Comparison of ENCODE assay signal across 29 cellular contexts in the genomic region with DNA sequence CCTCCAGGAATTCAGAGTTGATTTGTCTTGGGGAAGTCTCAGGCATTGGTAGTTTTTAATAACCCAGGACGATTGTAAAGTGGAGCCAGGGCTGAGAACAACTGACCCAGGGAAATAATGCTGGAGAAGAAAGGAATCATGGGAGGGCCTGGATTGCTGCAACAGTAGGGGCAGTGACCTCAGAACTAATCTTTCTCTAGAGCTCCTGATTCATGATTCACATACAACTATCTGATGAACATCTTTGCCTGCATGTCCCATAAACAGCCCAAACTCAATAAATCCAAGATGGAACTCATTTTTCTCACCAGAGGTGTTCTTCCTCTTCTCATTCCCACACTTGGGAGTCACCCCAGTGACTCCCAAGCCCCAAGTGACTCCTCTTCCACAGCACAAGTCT. TPM values are rescaled to one million over a fixed set of nuclear protein-coding genes. Genes with fewer than 3 reads are reported as not detected.
"Had no signal": no experiment of that assay in that cellular context is flagged by ENCODE, and none has a peak within 500 bp of the region (broad histone marks: within the 10 kb centered on the region; RNA-seq: fewer than 3 reads in every experiment).

No MANE protein-coding gene starts in this region.

- FAIRE-seq: colon had no signal

- H3K36me3 ChIP-seq: cardiac muscle cell, esophagus muscularis mucosa, gastrocnemius medialis, heart left ventricle had no signal

- DNase-seq: activated CD4-positive, alpha-beta memory T cell treated with anti-CD3 and anti-CD28 coated beads, Interleukin-2, amount 10 ng/mL, durations not matched to agents 7 days and 5 days; activated CD4-positive, alpha-beta T cell treated with anti-CD3 and anti-CD28 coated beads for 1 hour; activated CD4-positive, alpha-beta T cell treated with anti-CD3 and anti-CD28 coated beads for 4 hours; activated CD4-positive, alpha-beta T cell treated with anti-CD3 and anti-CD28 coated beads, Interleukin-2, amount 10 ng/mL, durations not matched to agents 7 days and 5 days; activated CD4-positive, alpha-beta T cell treated with anti-CD3 and anti-CD28 coated beads, Interleukin-2, amount 50 U/mL, for 4 hours; activated CD8-positive, alpha-beta memory T cell treated with anti-CD3 and anti-CD28 coated beads, Interleukin-2, amount 50 U/mL, for 48 hours; activated gamma-delta T cell treated with Interleukin-2 at 50 U/mL for 16 hours; activated naive CD4-positive, alpha-beta T cell treated with anti-CD3 and anti-CD28 coated beads, Interleukin-2, amount 50 U/mL, for 16 hours; activated naive CD4-positive, alpha-beta T cell treated with Interleukin-2 at 50 U/mL for 16 hours; activated T-cell treated with anti-CD3 and anti-CD28 coated beads for 4 hours; activated T-cell treated with anti-CD3 and anti-CD28 coated beads, Interleukin-2, amount 50 U/mL, for 24 hours; activated T-cell treated with anti-CD3 and anti-CD28 coated beads, Interleukin-2, amount 50 U/mL, for 72 hours; amygdala; aorta; body of pancreas; cortex of kidney; dermis blood vessel endothelial cell; effector CD4-positive, alpha-beta T cell; effector memory CD8-positive, alpha-beta T cell; erythroblast; foreskin keratinocyte; gastrocnemius medialis; glutamatergic neuron; heart left ventricle; T-helper 2 cell had no signal

- ATAC-seq: body of pancreas; effector memory CD8-positive, alpha-beta T cell; foreskin keratinocyte; gastrocnemius medialis; heart left ventricle had no signal

- H3K27me3 ChIP-seq: body of pancreas, esophagus muscularis mucosa, foreskin keratinocyte, gastrocnemius medialis, heart left ventricle had no signal

- H3K4me3 ChIP-seq: body of pancreas, cardiac muscle cell, esophagus muscularis mucosa, gastrocnemius medialis, heart left ventricle had no signal

RNA-seq across cellular contexts. Expression of gene HSD11B1, which starts 37.5 kb away (rescaled TPM):
- total RNA-seq: cardiac muscle cell, cerebellum, dermis blood vessel endothelial cell had no signal
